In genomic region chr1:94299627-94300552, GRCh38 we compare ENCODE assay signal across 10 cellular contexts.
DNase-seq lines count a peak whose midpoint lies in the region; ATAC-seq and TF ChIP-seq lines count a peak whose summit lies in the region.
"Had no signal": no experiment of that assay in that cellular context is flagged by ENCODE, and none has a peak within 500 bp of the region (broad histone marks: within the 10 kb centered on the region; RNA-seq: fewer than 3 reads in every experiment).

No MANE protein-coding gene starts in this region.

- H3K4me1 Mint-ChIP-seq in type B pancreatic cell (ENCODE audit: unreplicated experiment) = peaks cover 15% of the 10 kb centered on the region
- H3K4me1 Mint-ChIP-seq: naive thymus-derived CD8-positive, alpha-beta T cell had no signal

- H3K4me3 Mint-ChIP-seq in type B pancreatic cell = peak overlapping the region; percentile 20
- H3K4me3 Mint-ChIP-seq: naive thymus-derived CD8-positive, alpha-beta T cell had no signal

- DNase-seq in LHCN-M2 (ENCODE audit: low read depth) = peak; percentile 74
- DNase-seq in cardiac fibroblast (ENCODE audit: low read depth in 2 of 2) = peak; percentile 66 to 86
- peak; percentile 98 for DNase-seq in kidney glomerular epithelial cell (lab: John Stamatoyannopoulos, UW)
- no peak for DNase-seq in type B pancreatic cell (ENCODE audit: extremely low spot score, unreplicated experiment)
- DNase-seq in AG20443 (ENCODE audit: low spot score) = no peak
- no peak for DNase-seq in GM20000 (ENCODE audit: low spot score)
- DNase-seq in NCI-H1417 treated with DMSO at 0.1 percent for 48 hours (lab: John Stamatoyannopoulos, UW) = no peak
- DNase-seq: naive thymus-derived CD8-positive, alpha-beta T cell; stimulated activated naive CD4-positive, alpha-beta T cell had no signal

- no peak overlapping the region for H3K4me3 ChIP-seq in cardiac fibroblast (replicated peaks in 1 of 2; ENCODE audit: low read depth in 2 of 2, low read length in 2 of 2)

- H3K27ac Mint-ChIP-seq in type B pancreatic cell = peak overlapping the region; percentile 75

- TF ChIP-seq CTCF in cardiac fibroblast (IDR thresholded peaks at IDR 0.05; ENCODE audit: low read depth, low read length) (no peak), type B pancreatic cell (conservative IDR thresholded peaks at IDR 0.05) (no peak), GM20000 (IDR thresholded peaks at IDR 0.05; ENCODE audit: extremely low read depth, missing control alignments) (no peak)

- no peaks in the 10 kb centered on the region for H3K36me3 Mint-ChIP-seq in type B pancreatic cell
- H3K36me3 Mint-ChIP-seq: naive thymus-derived CD8-positive, alpha-beta T cell had no signal

- no peak for ATAC-seq in HG02759 (IDR thresholded peaks at IDR 0.05; ENCODE audit: unreplicated experiment)
- ATAC-seq: naive thymus-derived CD8-positive, alpha-beta T cell had no signal

- no peaks in the 10 kb centered on the region for H3K27me3 Mint-ChIP-seq in type B pancreatic cell

- no peaks in the 10 kb centered on the region for H3K9me3 Mint-ChIP-seq in type B pancreatic cell
- H3K9me3 Mint-ChIP-seq: naive thymus-derived CD8-positive, alpha-beta T cell had no signal

Comparison
In these comparisons a context has a peak if more than half of its experiments do, and no peak if none do; other contexts are left out.
1. DNase-seq: peak in LHCN-M2 (single experiment), cardiac fibroblast (2 of 2) and kidney glomerular epithelial cell (single experiment); none in type B pancreatic cell (single experiment), AG20443 (single experiment), GM20000 (single experiment) and NCI-H1417 treated with DMSO at 0.1 percent for 48 hours (single experiment).